Comparison of ENCODE assay signal across 25 cellular contexts in the genomic region with DNA sequence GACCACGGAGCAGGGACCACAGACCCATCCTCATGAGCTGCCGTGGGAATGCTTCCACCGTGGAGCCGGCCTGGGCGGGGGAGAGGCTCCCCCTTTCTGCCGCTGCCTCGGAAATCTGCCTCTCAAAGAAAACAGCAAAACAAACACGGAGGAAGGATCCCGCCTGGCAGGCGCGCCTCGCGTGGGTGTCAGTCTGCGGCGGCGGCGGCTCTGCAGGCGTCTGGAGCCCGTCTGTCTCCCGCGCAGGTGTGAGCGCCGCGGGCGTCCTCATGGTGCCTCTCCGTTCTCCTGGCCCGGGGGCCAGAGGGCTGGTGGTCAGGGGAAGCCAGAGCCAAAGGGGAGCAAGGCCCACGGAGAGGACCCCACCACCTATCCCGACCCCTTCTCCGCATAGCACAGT.
"Had no signal": no experiment of that assay in that cellular context is flagged by ENCODE, and none has a peak within 500 bp of the region (broad histone marks: within the 10 kb centered on the region; RNA-seq: fewer than 3 reads in every experiment).

No MANE protein-coding gene starts in this region.

- DNase-seq: activated CD4-positive, alpha-beta T cell treated with anti-CD3 and anti-CD28 coated beads for 4 hours; activated CD4-positive, alpha-beta T cell treated with anti-CD3 and anti-CD28 coated beads, Interleukin-2, amount 50 U/mL, for 4 hours; activated effector memory CD4-positive, alpha-beta T cell treated with Interleukin-2 at 50 U/mL for 16 hours; activated naive CD4-positive, alpha-beta T cell treated with Interleukin-2 at 50 U/mL for 16 hours; activated T-cell treated with anti-CD3 and anti-CD28 coated beads for 4 hours; aorta; cerebellar nuclear complex; colonic mucosa; dorsolateral prefrontal cortex; effector memory CD4-positive, alpha-beta T cell; hippocampal formation; left cardiac atrium; left ventricle myocardium superior; mammary epithelial cell; stimulated activated CD4-positive, alpha-beta T cell treated with anti-CD3 and anti-CD28 coated beads, Interleukin-1b, Interleukin-23, amount 100 ng/mL, for 48 hours; stimulated activated CD4-positive, alpha-beta T cell treated with anti-CD3 and anti-CD28 coated beads, Interleukin-4, amount 100 ng/mL, for 4 hours; stimulated activated CD8-positive, alpha-beta memory T cell treated with anti-CD3 and anti-CD28 coated beads, Interleukin-4, amount 100 ng/mL, for 48 hours; stimulated activated naive CD8-positive, alpha-beta T cell treated with anti-CD3 and anti-CD28 coated beads, Interleukin-15, amount 100 ng/mL, for 72 hours; thyroid gland; upper lobe of right lung had no signal

- ATAC-seq: sciatic nerve; stimulated activated memory B cell treated with anti-CD40 and anti-IgM and Interleukin-4, amounts not matched to agents 10 μg/mL and 1 μg/mL and 100 μg/mL, for 72 hours; stimulated activated naive CD8-positive, alpha-beta T cell treated with anti-CD3 and anti-CD28 coated beads, Interleukin-15, amount 100 ng/mL, for 72 hours; upper lobe of right lung had no signal

- H3K27me3 ChIP-seq: cardiac muscle cell, colonic mucosa, dorsolateral prefrontal cortex, neutrophil, thyroid gland, upper lobe of right lung had no signal

- H3K36me3 ChIP-seq: cardiac muscle cell, colonic mucosa, thyroid gland had no signal

- H3K27ac ChIP-seq: cardiac muscle cell, colonic mucosa, neutrophil, thyroid gland, upper lobe of right lung had no signal

- H3K4me3 ChIP-seq: cardiac muscle cell, colonic mucosa, smooth muscle cell, thyroid gland, upper lobe of right lung had no signal

- H3K9me3 ChIP-seq: colonic mucosa, neutrophil, thyroid gland, upper lobe of right lung had no signal
